In the genomic region with DNA sequence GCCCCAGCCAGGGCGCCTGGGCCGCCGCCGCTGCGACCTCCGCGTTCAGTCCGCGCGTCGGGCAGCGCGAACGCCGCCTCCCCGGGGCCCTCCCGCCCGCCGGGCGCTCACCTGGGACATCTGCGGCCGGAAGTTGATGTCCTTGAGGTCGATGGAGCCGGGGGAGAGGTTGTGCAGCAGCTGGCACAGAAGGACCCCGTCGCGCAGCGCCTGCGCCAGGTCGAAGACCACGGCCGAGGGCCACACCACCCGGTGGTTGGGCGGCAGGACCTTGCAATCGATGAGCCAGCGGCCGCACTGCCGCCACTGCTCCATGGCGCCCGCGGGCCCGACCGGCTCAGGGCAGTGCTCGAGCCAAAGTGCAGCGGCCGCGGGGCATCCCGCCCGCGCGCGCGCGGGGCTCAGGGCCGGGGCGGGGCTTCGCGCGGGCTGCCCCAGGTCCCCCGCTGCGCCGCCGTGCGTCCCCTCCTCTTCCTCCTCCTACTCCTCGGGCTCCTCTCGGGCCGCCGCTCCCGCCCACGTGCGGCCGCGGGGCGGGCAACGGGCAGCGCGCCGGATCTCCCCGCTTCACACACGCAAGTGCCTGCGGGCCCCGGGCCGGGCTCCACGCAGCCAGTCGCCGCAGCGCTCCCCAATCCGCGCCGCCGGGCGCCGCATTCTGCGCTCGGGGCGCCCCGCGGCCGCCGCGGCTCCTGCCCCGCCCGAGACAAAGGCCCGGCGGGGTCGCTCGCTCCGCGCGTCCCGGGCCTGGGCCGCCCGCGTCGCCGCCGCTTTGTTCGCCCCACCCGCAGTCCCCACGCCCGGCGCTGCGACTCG, we compare ENCODE assay signal across 8 cellular contexts. TPM values are rescaled to one million over a fixed set of nuclear protein-coding genes. Genes with fewer than 3 reads are reported as not detected.
DNase-seq lines count a peak whose midpoint lies in the region; ATAC-seq and TF ChIP-seq lines count a peak whose summit lies in the region.

A gene with protein sequence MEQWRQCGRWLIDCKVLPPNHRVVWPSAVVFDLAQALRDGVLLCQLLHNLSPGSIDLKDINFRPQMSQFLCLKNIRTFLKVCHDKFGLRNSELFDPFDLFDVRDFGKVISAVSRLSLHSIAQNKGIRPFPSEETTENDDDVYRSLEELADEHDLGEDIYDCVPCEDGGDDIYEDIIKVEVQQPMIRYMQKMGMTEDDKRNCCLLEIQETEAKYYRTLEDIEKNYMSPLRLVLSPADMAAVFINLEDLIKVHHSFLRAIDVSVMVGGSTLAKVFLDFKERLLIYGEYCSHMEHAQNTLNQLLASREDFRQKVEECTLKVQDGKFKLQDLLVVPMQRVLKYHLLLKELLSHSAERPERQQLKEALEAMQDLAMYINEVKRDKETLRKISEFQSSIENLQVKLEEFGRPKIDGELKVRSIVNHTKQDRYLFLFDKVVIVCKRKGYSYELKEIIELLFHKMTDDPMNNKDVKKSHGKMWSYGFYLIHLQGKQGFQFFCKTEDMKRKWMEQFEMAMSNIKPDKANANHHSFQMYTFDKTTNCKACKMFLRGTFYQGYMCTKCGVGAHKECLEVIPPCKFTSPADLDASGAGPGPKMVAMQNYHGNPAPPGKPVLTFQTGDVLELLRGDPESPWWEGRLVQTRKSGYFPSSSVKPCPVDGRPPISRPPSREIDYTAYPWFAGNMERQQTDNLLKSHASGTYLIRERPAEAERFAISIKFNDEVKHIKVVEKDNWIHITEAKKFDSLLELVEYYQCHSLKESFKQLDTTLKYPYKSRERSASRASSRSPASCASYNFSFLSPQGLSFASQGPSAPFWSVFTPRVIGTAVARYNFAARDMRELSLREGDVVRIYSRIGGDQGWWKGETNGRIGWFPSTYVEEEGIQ (minus strand): TSS at position 361 of the 816 bp plus-strand sequence. CDS start 46 bp downstream, at position 315.

- no peak for TF ChIP-seq POLR2A in gastroesophageal sphincter (IDR thresholded peaks at IDR 0.05)

- 0 out of 2 replicates have a peak, but pooled peaks cover 6% of the 10 kb centered on the region for H3K79me2 ChIP-seq in OCI-LY7 (ENCODE audit: insufficient read depth, low read depth, low read length)

- no peaks in the 10 kb centered on the region for H3K9me2 ChIP-seq in OCI-LY7 (ENCODE audit: insufficient read depth, low read length)

- H3K36me3 Mint-ChIP-seq in CD14-positive monocyte, result no peaks in the 10 kb centered on the region

- H2AFZ ChIP-seq in OCI-LY7 (ENCODE audit: low read length), result peak within 1 kb of the TSS; percentile 65

- H3K4me1 Mint-ChIP-seq in CD14-positive monocyte, result peaks cover 33% of the 10 kb centered on the region

- TF ChIP-seq CTCF in CD14-positive monocyte (IDR thresholded peaks at IDR 0.05), result no peak
- no peak for TF ChIP-seq CTCF in OCI-LY7 (conservative IDR thresholded peaks at IDR 0.05; ENCODE audit: low read length)
- peak in 1 of 4 experiments; percentile 2 for TF ChIP-seq CTCF in gastroesophageal sphincter (IDR thresholded peaks at IDR 0.05)
- TF ChIP-seq CTCF in omental fat pad (IDR thresholded peaks at IDR 0.05), result no peak

- peaks cover 21 to 29% (median 24%) of the 10 kb centered on the region in 3 donors for H3K27me3 Mint-ChIP-seq in CD14-positive monocyte (ENCODE audit: low read depth in 3 of 3)

- no peak for TF ChIP-seq EP300 in gastroesophageal sphincter (IDR thresholded peaks at IDR 0.05)

- BruUV-seq in OCI-LY7 (replicated peaks; lab: Mats Ljungman, UMichigan), result no TSS peak

- peak within 1 kb of the TSS in 3 of 7 donors; percentile 22 to 64 (median 30) for H3K27ac Mint-ChIP-seq in CD14-positive monocyte

- H3K9me3 ChIP-seq in OCI-LY7 (ENCODE audit: low read length) (no peaks in the 10 kb centered on the region), gastroesophageal sphincter (no peaks in the 10 kb centered on the region)

- H3K4me1 ChIP-seq in OCI-LY7 (ENCODE audit: insufficient read depth, low read length, poor library complexity, severe bottlenecking), result peaks cover 25% of the 10 kb centered on the region
- H3K4me1 ChIP-seq in gastroesophageal sphincter, result peaks cover 0 to 40% (median 18%) of the 10 kb centered on the region in 3 donors

- CTCF ChIA-PET in OCI-LY7 (lab: Charles Lee; ENCODE audit: unreplicated experiment), result no interaction called here

- H3K27me3 ChIP-seq in gastroesophageal sphincter, result peaks cover 9% of the 10 kb centered on the region

- H4K20me1 ChIP-seq in OCI-LY7 (ENCODE audit: insufficient read depth, low read length), result peaks cover 3% of the 10 kb centered on the region; the same call in 1 of the 2 replicates

- H3K4me3 Mint-ChIP-seq in CD14-positive monocyte, result peak within 1 kb of the TSS; percentile 88 to 89

- peak; percentile 45 for DNase-seq in CD14-positive monocyte (ENCODE audit: low spot score)
- DNase-seq in GM19240 (ENCODE audit: insufficient read length, low spot score), result peak; percentile 49
- peak; percentile 60 for DNase-seq in OCI-LY7 (ENCODE audit: low spot score)
- DNase-seq in activated gamma-delta T cell (lab: John Stamatoyannopoulos, UW), result peak; percentile 34
- DNase-seq in omental fat pad (ENCODE audit: low spot score), result no peak
- DNase-seq in foreskin melanocyte, result no peak

- ATAC-seq in HG03342 (IDR thresholded peaks at IDR 0.05; ENCODE audit: unreplicated experiment), result peak; percentile 48
- ATAC-seq in gastroesophageal sphincter, result peak; percentile 52
- peak; percentile 20 for ATAC-seq in omental fat pad (ENCODE audit: low FRiP score)

- peak within 1 kb of the TSS; percentile 16 for H3K27ac ChIP-seq in OCI-LY7 (ENCODE audit: low read depth, low read length, poor library complexity, severe bottlenecking)
- H3K27ac ChIP-seq in gastroesophageal sphincter, result peak within 1 kb of the TSS; percentile 72 to 96 (median 90)

- peak within 1 kb of the TSS; percentile 98 for H3K4me2 ChIP-seq in OCI-LY7 (ENCODE audit: low read length)

- intact Hi-C loops in CD14-positive monocyte (cut with micrococcal nuclease) (loop anchor here in 1 of 2 donors (5.0 kb wide), 1 partner anchor 35 kb away; no protein-coding TSS in a partner anchor), OCI-LY7 (cut with micrococcal nuclease; ENCODE audit: unreplicated experiment) (loop anchor here (1.0 to 5.0 kb wide), 4 partner anchors 37 to 115 kb away; no protein-coding TSS in a partner anchor)

- POLR2A ChIA-PET in OCI-LY7 (lab: Charles Lee), result interaction anchor here (1.0 kb wide), 1 partner anchor 36 kb away, joined by 3 read pairs; no protein-coding TSS in a partner anchor

- peaks cover 0 to 6% (median 0%) of the 10 kb centered on the region in 7 donors for H3K9me3 Mint-ChIP-seq in CD14-positive monocyte

- WGBS in gastroesophageal sphincter (ENCODE audit: low coverage in 1 of 2), 2 donors, result 0% methylated on average over 12 of the region's 124 CpGs; no CpG with 5 or more reads in 1 of the 2 donors

- H3K36me3 ChIP-seq in OCI-LY7 (ENCODE audit: insufficient read depth, low read length), result no peaks in the 10 kb centered on the region
- H3K36me3 ChIP-seq in gastroesophageal sphincter, result no peaks in the 10 kb centered on the region

- H3K4me3 ChIP-seq in OCI-LY7 (ENCODE audit: low read depth, low read length, poor library complexity, severe bottlenecking) (peak within 1 kb of the TSS; percentile 88), gastroesophageal sphincter (peak within 1 kb of the TSS; percentile 55 to 83)

RNA-seq across cellular contexts. Expression of the gene that starts here (rescaled TPM):
- polyA plus RNA-seq in CD14-positive monocyte, result 1 to 10 TPM; 2.3 TPM
- 10.6 and 11.0 TPM in 2 replicates for total RNA-seq in OCI-LY7 (2014; rRNA removed; shearing (Covaris generic))
- total RNA-seq in OCI-LY7 (2022) (23.2 and 27.8 TPM in 2 replicates), gastroesophageal sphincter (10 to 100 TPM in 1 of 4 donors, 1 to 10 TPM in 3; 7.7 to 16.8 (median 8.9) TPM), omental fat pad (10 to 100 TPM in 1 of 4 donors, 1 to 10 TPM in 3; 4.0 to 10.9 (median 6.2) TPM)

Comparison
In these comparisons a context has a peak if more than half of its experiments do, and no peak if none do; other contexts are left out.
1. DNase-seq: peak in CD14-positive monocyte (single experiment), GM19240 (single experiment), OCI-LY7 (single experiment) and activated gamma-delta T cell (single experiment); none in omental fat pad (single experiment) and foreskin melanocyte (single experiment).
2. Peak in every context shown above with its lines, with median percentiles within 50 percentile points of each other: ATAC-seq.